22 cellular contexts compared by ENCODE assay signal in the genomic region with DNA sequence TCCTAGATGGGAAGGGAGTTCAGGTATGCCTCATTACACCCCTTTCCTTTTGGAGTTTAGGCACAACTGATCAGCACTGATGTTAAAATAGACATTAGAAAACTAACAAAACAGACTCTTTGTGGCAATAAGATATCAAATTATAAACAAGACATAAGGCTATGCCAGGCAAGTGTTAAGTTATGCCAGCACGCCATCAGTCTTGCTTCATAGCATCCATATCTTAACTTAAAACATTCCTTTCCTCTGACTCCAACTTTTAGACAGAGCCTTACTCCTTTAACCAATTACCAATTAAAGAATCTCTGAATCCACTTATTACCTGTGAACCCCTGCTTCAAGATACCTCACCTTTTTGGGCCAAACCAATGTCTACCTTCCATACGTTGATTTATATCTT.
"Had no signal": no experiment of that assay in that cellular context is flagged by ENCODE, and none has a peak within 500 bp of the region (broad histone marks: within the 10 kb centered on the region; RNA-seq: fewer than 3 reads in every experiment).

No MANE protein-coding gene starts in this region.

- H3K36me3 ChIP-seq: gastrocnemius medialis, heart right ventricle, spleen, tibial artery, upper lobe of left lung, uterus had no signal

- H3K27ac ChIP-seq: coronary artery, dorsolateral prefrontal cortex, gastrocnemius medialis, heart right ventricle, spleen, tibial artery, upper lobe of left lung, uterus had no signal

- H3K4me1 Mint-ChIP-seq: naive thymus-derived CD8-positive, alpha-beta T cell; stimulated activated memory B cell treated with anti-CD40 and anti-IgM and Interleukin-4, amounts not matched to agents 10 μg/mL and 1 μg/mL and 100 μg/mL, for 72 hours had no signal

- H3K4me3 Mint-ChIP-seq: naive thymus-derived CD8-positive, alpha-beta T cell; stimulated activated memory B cell treated with anti-CD40 and anti-IgM and Interleukin-4, amounts not matched to agents 10 μg/mL and 1 μg/mL and 100 μg/mL, for 72 hours; stimulated activated naive CD8-positive, alpha-beta T cell treated with anti-CD3 and anti-CD28 coated beads, Interleukin-15, Interleukin-2, amounts not matched to agents 100 ng/mL and 50 ng/mL, for 24 hours had no signal

- H3K9me3 ChIP-seq: gastrocnemius medialis, heart right ventricle, mucosa of descending colon, spleen, tibial artery, upper lobe of left lung, uterus had no signal

- ATAC-seq: esophagus mucosa; gastrocnemius medialis; heart right ventricle; mucosa of descending colon; naive thymus-derived CD8-positive, alpha-beta T cell; sciatic nerve; stimulated activated memory B cell treated with anti-CD40 and anti-IgM and Interleukin-4, amounts not matched to agents 10 μg/mL and 1 μg/mL and 100 μg/mL, for 72 hours had no signal

- H3K27me3 Mint-ChIP-seq: naive thymus-derived CD8-positive, alpha-beta T cell; stimulated activated memory B cell treated with anti-CD40 and anti-IgM and Interleukin-4, amounts not matched to agents 10 μg/mL and 1 μg/mL and 100 μg/mL, for 72 hours; stimulated activated naive CD8-positive, alpha-beta T cell treated with anti-CD3 and anti-CD28 coated beads, Interleukin-15, Interleukin-2, amounts not matched to agents 100 ng/mL and 50 ng/mL, for 24 hours had no signal

- H3K36me3 Mint-ChIP-seq: naive thymus-derived CD8-positive, alpha-beta T cell; stimulated activated memory B cell treated with anti-CD40 and anti-IgM and Interleukin-4, amounts not matched to agents 10 μg/mL and 1 μg/mL and 100 μg/mL, for 72 hours had no signal

- H3K4me1 ChIP-seq: gastrocnemius medialis, heart right ventricle, spleen, tibial artery, upper lobe of left lung, uterus had no signal

- FAIRE-seq: islet of Langerhans had no signal

- H3K27ac Mint-ChIP-seq: naive thymus-derived CD8-positive, alpha-beta T cell; stimulated activated memory B cell treated with anti-CD40 and anti-IgM and Interleukin-4, amounts not matched to agents 10 μg/mL and 1 μg/mL and 100 μg/mL, for 72 hours; stimulated activated naive CD8-positive, alpha-beta T cell treated with anti-CD3 and anti-CD28 coated beads, Interleukin-15, Interleukin-2, amounts not matched to agents 100 ng/mL and 50 ng/mL, for 24 hours had no signal

- H3K4me3 ChIP-seq: coronary artery, dorsolateral prefrontal cortex, gastrocnemius medialis, heart right ventricle, mucosa of descending colon, spleen, tibial artery, upper lobe of left lung, uterus had no signal

- H3K27me3 ChIP-seq: dorsolateral prefrontal cortex, gastrocnemius medialis, heart right ventricle, spleen, tibial artery, upper lobe of left lung, uterus had no signal

- H3K9me3 Mint-ChIP-seq: stimulated activated naive CD8-positive, alpha-beta T cell treated with anti-CD3 and anti-CD28 coated beads, Interleukin-15, Interleukin-2, amounts not matched to agents 100 ng/mL and 50 ng/mL, for 24 hours had no signal

- DNase-seq: dorsolateral prefrontal cortex; effector CD8-positive, alpha-beta T cell; gastrocnemius medialis; heart right ventricle; hypothalamus; kidney glomerular epithelial cell; mucosa of descending colon; naive thymus-derived CD8-positive, alpha-beta T cell; posterior cingulate gyrus; spleen; stimulated activated CD4-positive, alpha-beta T cell treated with anti-CD3 and anti-CD28 coated beads, Interleukin-15, amount 100 ng/mL, for 24 hours; stimulated activated CD4-positive, alpha-beta T cell treated with anti-CD3 and anti-CD28 coated beads, Interleukin-1b, Interleukin-23, amount 100 ng/mL, for 48 hours; stimulated activated CD4-positive, alpha-beta T cell treated with anti-CD3 and anti-CD28 coated beads, Interleukin-4, amount 100 ng/mL, for 24 hours; tibial artery; upper lobe of left lung; uterus had no signal
